16 cellular contexts compared by ENCODE assay signal in the genomic region with DNA sequence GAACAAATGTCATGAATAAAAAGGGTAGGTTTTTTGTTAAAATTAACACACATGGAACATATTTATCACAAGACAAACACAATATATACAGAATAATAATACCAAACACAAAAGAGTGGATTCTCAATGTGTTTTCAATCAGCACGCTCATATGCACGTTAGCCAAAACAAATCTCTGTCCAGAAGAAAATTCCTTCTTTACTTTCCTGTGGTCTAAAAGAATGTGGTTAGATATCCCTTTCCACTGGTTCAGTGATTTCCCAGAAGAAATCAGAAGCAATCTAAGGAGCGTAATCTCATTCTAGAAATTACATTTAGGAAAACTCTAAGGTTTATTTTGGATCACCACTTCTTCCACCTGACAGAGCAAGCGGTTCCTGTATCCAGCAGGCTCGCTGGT.
DNase-seq lines count a peak whose midpoint lies in the region; ATAC-seq and TF ChIP-seq lines count a peak whose summit lies in the region.
"Had no signal": no experiment of that assay in that cellular context is flagged by ENCODE, and none has a peak within 500 bp of the region (broad histone marks: within the 10 kb centered on the region; RNA-seq: fewer than 3 reads in every experiment).

No MANE protein-coding gene starts in this region.

- no peak overlapping the region for H3K4me3 ChIP-seq in SK-N-SH (ENCODE audit: low read depth in 2 of 2, low read length in 1 of 2)
- no peak overlapping the region for H3K4me3 ChIP-seq in astrocyte of the spinal cord (ENCODE audit: low read depth, low read length)
- H3K4me3 ChIP-seq: K562 had no signal

- H3K36me3 ChIP-seq in SK-N-SH (replicated peaks in 1 of 2; ENCODE audit: control insufficient read depth in 1 of 2, insufficient read depth in 2 of 2, low read length in 1 of 2) = no peaks in the 10 kb centered on the region

- TF ChIP-seq EP300 in SK-N-SH (IDR thresholded peaks at IDR 0.05; ENCODE audit: borderline replicate concordance in 1 of 2, low read depth in 1 of 2, low read length in 1 of 2) = no peak

- no peak overlapping the region for H3K27ac Mint-ChIP-seq in activated CD8-positive, alpha-beta T cell treated with anti-CD3 and anti-CD28 coated beads, Interleukin-2, amount 10 ng/mL, durations not matched to agents 7 days and 5 days
- H3K27ac Mint-ChIP-seq: CD4-positive, CD25-positive, alpha-beta regulatory T cell had no signal

- in situ Hi-C loops in astrocyte of the spinal cord (cut with HindIII; ENCODE audit: low sequenced_read_pairs) = no loop called here

- TF ChIP-seq CTCF in SK-N-SH (IDR thresholded peaks at IDR 0.05) (no peak), astrocyte of the spinal cord (IDR thresholded peaks at IDR 0.05; ENCODE audit: low read depth, low read length) (no peak), RWPE1 (conservative IDR thresholded peaks at IDR 0.05; ENCODE audit: low read depth) (no peak)

- H3K4me1 ChIP-seq in SK-N-SH (ENCODE audit: control insufficient read depth in 1 of 2, insufficient read depth in 2 of 2, low read depth in 1 of 2, low read length in 1 of 2) = no peaks in the 10 kb centered on the region; a peak in 1 of 4 replicates

- H3K27me3 ChIP-seq in SK-N-SH (ENCODE audit: insufficient read depth) = no peaks in the 10 kb centered on the region; the same call in 1 of the 2 replicates

- H3K27ac ChIP-seq in SK-N-SH (ENCODE audit: low read depth in 2 of 2, low read length in 1 of 2) = no peak overlapping the region
- H3K27ac ChIP-seq in RWPE1 = no peak overlapping the region
- H3K27ac ChIP-seq: 22Rv1, HL-60 had no signal

- POLR2A ChIA-PET in SK-N-SH (lab: Yijun Ruan, JAX) = no interaction called here
- POLR2A ChIA-PET in activated CD8-positive, alpha-beta T cell treated with anti-CD3 and anti-CD28 coated beads, Interleukin-2, amount 10 ng/mL, durations not matched to agents 7 days and 5 days (lab: Charles Lee) = no interaction called here
- POLR2A ChIA-PET in RWPE1 (lab: Yijun Ruan, JAX; ENCODE audit: low non-redundant PET) = no interaction called here

- CTCF ChIA-PET in SK-N-SH (lab: Yijun Ruan, JAX) = interaction anchor here (0.8 to 1.3 kb wide), 2 partner anchors 10 to 49 kb away, joined by 4 to 5 read pairs; no protein-coding TSS in a partner anchor
- CTCF ChIA-PET in activated CD8-positive, alpha-beta T cell treated with anti-CD3 and anti-CD28 coated beads, Interleukin-2, amount 10 ng/mL, durations not matched to agents 7 days and 5 days (lab: Charles Lee) = no interaction called here
- CTCF ChIA-PET in RWPE1 (lab: Yijun Ruan, JAX) = no interaction called here

- H3K9me3 ChIP-seq in SK-N-SH = no peaks in the 10 kb centered on the region

- H3K9ac ChIP-seq in SK-N-SH = no peak overlapping the region

- peaks cover 8% of the 10 kb centered on the region for H3F3A ChIP-seq in SK-N-SH (replicated peaks; ENCODE audit: insufficient read depth)

- DNase-seq in SK-N-SH = no peak
- DNase-seq in astrocyte of the spinal cord (ENCODE audit: low read depth, low spot score) = peak; percentile 41
- peak; percentile 66 for DNase-seq in glomerular visceral epithelial cell (ENCODE audit: extremely low spot score)
- DNase-seq in erythroblast (lab: John Stamatoyannopoulos, UW) = no peak
- no peak for DNase-seq in activated CD8-positive, alpha-beta T cell treated with anti-CD3 and anti-CD28 coated beads, Interleukin-2, amount 10 ng/mL, durations not matched to agents 7 days and 5 days
- no peak for DNase-seq in RWPE1 (ENCODE audit: low spot score)
- DNase-seq: CD4-positive, CD25-positive, alpha-beta regulatory T cell; NCI-H1436 treated with DMSO at 0.1 percent for 48 hours; NCI-H2081; NCI-H510A treated with DMSO at 0.1 percent for 48 hours; RPMI8226 had no signal

- WGBS in SK-N-SH (ENCODE audit: low lambda C conversion rate) = 59% methylated on average over 5 of the region's 5 CpGs

- H3K9me2 ChIP-seq in SK-N-SH = no peaks in the 10 kb centered on the region

- H3K4me2 ChIP-seq in SK-N-SH = no peak overlapping the region

- no peak overlapping the region for H2AFZ ChIP-seq in SK-N-SH (ENCODE audit: low read depth)

- ATAC-seq in SK-N-SH treated with all-trans-retinoic acid at 6 μM for 48 hours (no peak; the same call in 2 of the 3 replicates), esophagus mucosa (no peak)
- no peak for ATAC-seq in activated CD8-positive, alpha-beta T cell treated with anti-CD3 and anti-CD28 coated beads, Interleukin-2, amount 10 ng/mL, durations not matched to agents 7 days and 5 days
- ATAC-seq: K562 had no signal

- no peaks in the 10 kb centered on the region for H4K20me1 ChIP-seq in SK-N-SH (ENCODE audit: insufficient read depth)

- H3K4me3 Mint-ChIP-seq in activated CD8-positive, alpha-beta T cell treated with anti-CD3 and anti-CD28 coated beads, Interleukin-2, amount 10 ng/mL, durations not matched to agents 7 days and 5 days = no peak overlapping the region
- H3K4me3 Mint-ChIP-seq: CD4-positive, CD25-positive, alpha-beta regulatory T cell had no signal

- TF ChIP-seq RAD21 in SK-N-SH (IDR thresholded peaks at IDR 0.05; ENCODE audit: low read length) = no peak

- no peak for TF ChIP-seq POLR2A in erythroblast (IDR thresholded peaks at IDR 0.05; ENCODE audit: low read length)

- no peaks in the 10 kb centered on the region for H3K4me1 Mint-ChIP-seq in activated CD8-positive, alpha-beta T cell treated with anti-CD3 and anti-CD28 coated beads, Interleukin-2, amount 10 ng/mL, durations not matched to agents 7 days and 5 days (ENCODE audit: low read depth)
- H3K4me1 Mint-ChIP-seq: CD4-positive, CD25-positive, alpha-beta regulatory T cell had no signal

- H3K79me2 ChIP-seq in SK-N-SH (ENCODE audit: insufficient read depth) = no peaks in the 10 kb centered on the region

- no peaks in the 10 kb centered on the region for H3K9me3 Mint-ChIP-seq in activated CD8-positive, alpha-beta T cell treated with anti-CD3 and anti-CD28 coated beads, Interleukin-2, amount 10 ng/mL, durations not matched to agents 7 days and 5 days (ENCODE audit: insufficient read depth)

- H3K27me3 Mint-ChIP-seq in activated CD8-positive, alpha-beta T cell treated with anti-CD3 and anti-CD28 coated beads, Interleukin-2, amount 10 ng/mL, durations not matched to agents 7 days and 5 days (ENCODE audit: low read depth) = peaks cover 2% of the 10 kb centered on the region
- H3K27me3 Mint-ChIP-seq: CD4-positive, CD25-positive, alpha-beta regulatory T cell had no signal

- H3K36me3 Mint-ChIP-seq in activated CD8-positive, alpha-beta T cell treated with anti-CD3 and anti-CD28 coated beads, Interleukin-2, amount 10 ng/mL, durations not matched to agents 7 days and 5 days (ENCODE audit: low read depth) = no peaks in the 10 kb centered on the region
- H3K36me3 Mint-ChIP-seq: CD4-positive, CD25-positive, alpha-beta regulatory T cell had no signal

TF ChIP-seq in SK-N-SH, 30 proteins besides CTCF, POLR2A, EP300 and RAD21:
- TF ChIP-seq MEF2A (IDR thresholded peaks at IDR 0.05; ENCODE audit: borderline replicate concordance, low read depth) (no peak), TCF12 (IDR thresholded peaks at IDR 0.05) (0 out of 2 replicates have a peak, but pooled peaks have one; percentile 10)

TF ChIP-seq in SK-N-SH treated with all-trans-retinoic acid at 6 μM for 48 hours, 23 proteins besides CTCF, POLR2A, EP300 and RAD21 (continues in another document):
- TF ChIP-seq ZNF565 (CRISPR knock-in tag; conservative IDR thresholded peaks at IDR 0.05; ENCODE audit: low read depth) (no peak), ISL1 (CRISPR knock-in tag; IDR thresholded peaks at IDR 0.05) (no peak), TOX (CRISPR knock-in tag; IDR thresholded peaks at IDR 0.05; ENCODE audit: borderline replicate concordance) (no peak), BACH2 (CRISPR knock-in tag; IDR thresholded peaks at IDR 0.05; ENCODE audit: borderline replicate concordance) (no peak), RARB (CRISPR knock-in tag; IDR thresholded peaks at IDR 0.05) (no peak), ZNF70 (CRISPR knock-in tag; IDR thresholded peaks at IDR 0.05) (no peak), ZC3H10 (CRISPR knock-in tag; IDR thresholded peaks at IDR 0.05) (no peak), ZNF8 (CRISPR knock-in tag; IDR thresholded peaks at IDR 0.05) (no peak), ARNTL (CRISPR knock-in tag; IDR thresholded peaks at IDR 0.05; ENCODE audit: borderline replicate concordance, low read depth) (no peak)
- TF ChIP-seq, protein P1, sequence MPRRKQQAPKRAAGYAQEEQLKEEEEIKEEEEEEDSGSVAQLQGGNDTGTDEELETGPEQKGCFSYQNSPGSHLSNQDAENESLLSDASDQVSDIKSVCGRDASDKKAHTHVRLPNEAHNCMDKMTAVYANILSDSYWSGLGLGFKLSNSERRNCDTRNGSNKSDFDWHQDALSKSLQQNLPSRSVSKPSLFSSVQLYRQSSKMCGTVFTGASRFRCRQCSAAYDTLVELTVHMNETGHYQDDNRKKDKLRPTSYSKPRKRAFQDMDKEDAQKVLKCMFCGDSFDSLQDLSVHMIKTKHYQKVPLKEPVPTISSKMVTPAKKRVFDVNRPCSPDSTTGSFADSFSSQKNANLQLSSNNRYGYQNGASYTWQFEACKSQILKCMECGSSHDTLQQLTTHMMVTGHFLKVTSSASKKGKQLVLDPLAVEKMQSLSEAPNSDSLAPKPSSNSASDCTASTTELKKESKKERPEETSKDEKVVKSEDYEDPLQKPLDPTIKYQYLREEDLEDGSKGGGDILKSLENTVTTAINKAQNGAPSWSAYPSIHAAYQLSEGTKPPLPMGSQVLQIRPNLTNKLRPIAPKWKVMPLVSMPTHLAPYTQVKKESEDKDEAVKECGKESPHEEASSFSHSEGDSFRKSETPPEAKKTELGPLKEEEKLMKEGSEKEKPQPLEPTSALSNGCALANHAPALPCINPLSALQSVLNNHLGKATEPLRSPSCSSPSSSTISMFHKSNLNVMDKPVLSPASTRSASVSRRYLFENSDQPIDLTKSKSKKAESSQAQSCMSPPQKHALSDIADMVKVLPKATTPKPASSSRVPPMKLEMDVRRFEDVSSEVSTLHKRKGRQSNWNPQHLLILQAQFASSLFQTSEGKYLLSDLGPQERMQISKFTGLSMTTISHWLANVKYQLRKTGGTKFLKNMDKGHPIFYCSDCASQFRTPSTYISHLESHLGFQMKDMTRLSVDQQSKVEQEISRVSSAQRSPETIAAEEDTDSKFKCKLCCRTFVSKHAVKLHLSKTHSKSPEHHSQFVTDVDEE (CRISPR knock-in tag; IDR thresholded peaks at IDR 0.05) = no peak
- TF ChIP-seq, protein P2, sequence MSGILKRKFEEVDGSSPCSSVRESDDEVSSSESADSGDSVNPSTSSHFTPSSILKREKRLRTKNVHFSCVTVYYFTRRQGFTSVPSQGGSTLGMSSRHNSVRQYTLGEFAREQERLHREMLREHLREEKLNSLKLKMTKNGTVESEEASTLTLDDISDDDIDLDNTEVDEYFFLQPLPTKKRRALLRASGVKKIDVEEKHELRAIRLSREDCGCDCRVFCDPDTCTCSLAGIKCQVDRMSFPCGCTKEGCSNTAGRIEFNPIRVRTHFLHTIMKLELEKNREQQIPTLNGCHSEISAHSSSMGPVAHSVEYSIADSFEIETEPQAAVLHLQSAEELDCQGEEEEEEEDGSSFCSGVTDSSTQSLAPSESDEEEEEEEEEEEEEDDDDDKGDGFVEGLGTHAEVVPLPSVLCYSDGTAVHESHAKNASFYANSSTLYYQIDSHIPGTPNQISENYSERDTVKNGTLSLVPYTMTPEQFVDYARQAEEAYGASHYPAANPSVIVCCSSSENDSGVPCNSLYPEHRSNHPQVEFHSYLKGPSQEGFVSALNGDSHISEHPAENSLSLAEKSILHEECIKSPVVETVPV (CRISPR knock-in tag; IDR thresholded peaks at IDR 0.05) = no peak

Comparison
In these comparisons a context has a peak if more than half of its experiments do, and no peak if none do; other contexts are left out.
1. DNase-seq: peak in astrocyte of the spinal cord (single experiment) and glomerular visceral epithelial cell (single experiment); none in SK-N-SH (single experiment), erythroblast (0 of 2), activated CD8-positive, alpha-beta T cell treated with anti-CD3 and anti-CD28 coated beads, Interleukin-2, amount 10 ng/mL, durations not matched to agents 7 days and 5 days (single experiment) and RWPE1 (single experiment).